In genomic region chr1:170010443-170010842, GRCh38 we compare ENCODE assay signal across 1 cellular context.
TF ChIP-seq lines count a peak whose summit lies in the region.

No MANE protein-coding gene starts in this region.

TF ChIP-seq in WTC11, 78 proteins besides CTCF, POLR2A, EP300 and RAD21 (continued from another document):
- no peak for TF ChIP-seq ERG (CRISPR knock-in tag; IDR thresholded peaks at IDR 0.05)
- no peak for TF ChIP-seq TEAD4 (CRISPR knock-in tag; IDR thresholded peaks at IDR 0.05)
- no peak for TF ChIP-seq PRDM15 (CRISPR knock-in tag; IDR thresholded peaks at IDR 0.05)
- no peak for TF ChIP-seq AR (CRISPR knock-in tag; IDR thresholded peaks at IDR 0.05)
- no peak for TF ChIP-seq ARID4B (CRISPR knock-in tag; IDR thresholded peaks at IDR 0.05; ENCODE audit: borderline replicate concordance)
- TF ChIP-seq IRF2 (CRISPR knock-in tag; IDR thresholded peaks at IDR 0.05; ENCODE audit: borderline replicate concordance, low read depth) = no peak
- TF ChIP-seq ZNF317 (CRISPR knock-in tag; IDR thresholded peaks at IDR 0.05; ENCODE audit: borderline replicate concordance, low read depth) = no peak
- no peak for TF ChIP-seq ATF1 (CRISPR knock-in tag; IDR thresholded peaks at IDR 0.05)
- TF ChIP-seq CREB1 (CRISPR knock-in tag; IDR thresholded peaks at IDR 0.05) = no peak
- no peak for TF ChIP-seq ETV6 (CRISPR knock-in tag; IDR thresholded peaks at IDR 0.05)
- TF ChIP-seq ELF4 (CRISPR knock-in tag; IDR thresholded peaks at IDR 0.05; ENCODE audit: low read depth) = no peak
- no peak for TF ChIP-seq NR1H2 (CRISPR knock-in tag; IDR thresholded peaks at IDR 0.05)
- TF ChIP-seq CBFB (CRISPR knock-in tag; IDR thresholded peaks at IDR 0.05; ENCODE audit: low read depth) = no peak
- no peak for TF ChIP-seq EMX1 (CRISPR knock-in tag; IDR thresholded peaks at IDR 0.05)
